2 cellular contexts compared by ENCODE assay signal in genomic region chr9:136568288-136569081, GRCh38.
A peak's percentile ranks its signal among the peaks of the same experiment; 100 is the strongest.
TF ChIP-seq lines count a peak whose summit lies in the region.

No MANE protein-coding gene starts in this region.

TF ChIP-seq in HEK293, 187 proteins besides CTCF, POLR2A, EP300 and RAD21 (continued from another document):
- TF ChIP-seq ZNF174 (tag by site-specific recombination; IDR thresholded peaks at IDR 0.05): no peak
- TF ChIP-seq GLIS2 (tag by site-specific recombination; IDR thresholded peaks at IDR 0.05): no peak
- 0 out of 2 replicates have a peak, but pooled peaks have one; percentile 35 for TF ChIP-seq ZIC2 (tag by site-specific recombination; IDR thresholded peaks at IDR 0.05)
- peak; percentile 76 for TF ChIP-seq KLF1 (tag by site-specific recombination; IDR thresholded peaks at IDR 0.05)
- no peak for TF ChIP-seq ZNF837 (tag by site-specific recombination; IDR thresholded peaks at IDR 0.05)
- TF ChIP-seq GLIS1 (tag by site-specific recombination; IDR thresholded peaks at IDR 0.05): no peak
- TF ChIP-seq ZNF76 (tag by site-specific recombination; IDR thresholded peaks at IDR 0.05; ENCODE audit: borderline replicate concordance, low read depth): no peak
- no peak for TF ChIP-seq MEIS1 (CRISPR knock-in tag; IDR thresholded peaks at IDR 0.05; ENCODE audit: borderline replicate concordance)
- TF ChIP-seq ZNF175 (tag by site-specific recombination; IDR thresholded peaks at IDR 0.05): no peak
- TF ChIP-seq ZBTB1 (tag by site-specific recombination; IDR thresholded peaks at IDR 0.05): no peak
- no peak for TF ChIP-seq ZNF707 (tag by site-specific recombination; IDR thresholded peaks at IDR 0.05)
- TF ChIP-seq ZNF214 (tag by site-specific recombination; IDR thresholded peaks at IDR 0.05; ENCODE audit: borderline replicate concordance): no peak
- TF ChIP-seq ZNF391 (tag by site-specific recombination; IDR thresholded peaks at IDR 0.05; ENCODE audit: borderline replicate concordance, low read depth): no peak
- no peak for TF ChIP-seq ZNF654 (tag by site-specific recombination; IDR thresholded peaks at IDR 0.05; ENCODE audit: low read depth)
- 0 out of 2 replicates have a peak, but pooled peaks have one; percentile 19 for TF ChIP-seq ZFHX2 (tag by site-specific recombination; conservative IDR thresholded peaks at IDR 0.05)
- no peak for TF ChIP-seq ZNF449 (tag by site-specific recombination; IDR thresholded peaks at IDR 0.05)
- TF ChIP-seq EGR2 (tag by site-specific recombination; IDR thresholded peaks at IDR 0.05; ENCODE audit: low read depth): 0 out of 2 replicates have a peak, but pooled peaks have one; percentile 22
- no peak for TF ChIP-seq ZNF211 (tag by site-specific recombination; IDR thresholded peaks at IDR 0.05; ENCODE audit: low read depth)

TF ChIP-seq in HepG2, 621 proteins besides CTCF, POLR2A, EP300 and RAD21 (continued from another document):
- TF ChIP-seq ZNF687 (CRISPR knock-in tag; IDR thresholded peaks at IDR 0.05) (peak; percentile 6; the same call in 1 of the 2 replicates), ZSCAN21 (CRISPR knock-in tag; IDR thresholded peaks at IDR 0.05; ENCODE audit: borderline replicate concordance) (0 out of 2 replicates have a peak, but pooled peaks have one; percentile 4), PCBP1 (IDR thresholded peaks at IDR 0.05; ENCODE audit: borderline replicate concordance, low read depth, low read length) (0 out of 2 replicates have a peak, but pooled peaks have one; percentile 30), ZNF543 (CRISPR knock-in tag; IDR thresholded peaks at IDR 0.05) (0 out of 2 replicates have a peak, but pooled peaks have one; percentile 7), ZNF670 (CRISPR knock-in tag; IDR thresholded peaks at IDR 0.05; ENCODE audit: borderline replicate concordance) (no peak), MLLT10 (CRISPR knock-in tag; IDR thresholded peaks at IDR 0.05) (no peak)
